24 cellular contexts compared by ENCODE assay signal in genomic region chr17:50576864-50577263, GRCh38. TPM values are rescaled to one million over a fixed set of nuclear protein-coding genes. Genes with fewer than 3 reads are reported as not detected.
"Had no signal": no experiment of that assay in that cellular context is flagged by ENCODE, and none has a peak within 500 bp of the region (broad histone marks: within the 10 kb centered on the region; RNA-seq: fewer than 3 reads in every experiment).

No MANE protein-coding gene starts in this region.

- H3K4me3 ChIP-seq: MG63, SJSA1, SK-N-MC had no signal

- H3K36me3 ChIP-seq: MG63, SJSA1 had no signal

- H3K4me1 ChIP-seq: SJSA1 had no signal

- FAIRE-seq: HepG2 had no signal

- H3K27ac ChIP-seq: RWPE1, SJSA1, SK-N-MC had no signal

- H3K27me3 ChIP-seq: MG63 had no signal

- H3K9me3 ChIP-seq: MG63 had no signal

- DNase-seq: IMR-90, Karpas-422, KG1, MG63, NCI-H1092, NCI-H1105 treated with DMSO at 0.1 percent for 48 hours, NCI-H1417 treated with DMSO at 0.1 percent for 48 hours, NCI-H146, NCI-H1694 treated with DMSO at 0.1 percent for 48 hours, NCI-H1930, NCI-H2081, NCI-H2107, NCI-H2227 treated with DMSO at 0.1 percent for 48 hours, NCI-H524, NCI-H69, NCI-H774, PC-3, SIG-M5 had no signal

RNA-seq across cellular contexts. Expression of gene CACNA1G, which starts 16.3 kb away (rescaled TPM):
- total RNA-seq: OCI-LY7 had no signal

RNA-seq across cellular contexts. Expression of gene EPN3, which starts 44.3 kb away (rescaled TPM):
- total RNA-seq: HT1080, IMR-90 had no signal

RNA-seq across cellular contexts. Expression of gene ABCC3, which starts 57.8 kb away (rescaled TPM):
- total RNA-seq: OCI-LY7 had no signal
